Comparison of ENCODE assay signal across 12 cellular contexts in genomic region chr5:2206244-2207108, GRCh38.
"Had no signal": no experiment of that assay in that cellular context is flagged by ENCODE, and none has a peak within 500 bp of the region (broad histone marks: within the 10 kb centered on the region; RNA-seq: fewer than 3 reads in every experiment).

No MANE protein-coding gene starts in this region.

- H3K27ac Mint-ChIP-seq: activated naive CD4-positive, alpha-beta T cell treated with anti-CD3 and anti-CD28 coated beads for 36 hours; activated T-helper 2 cell treated with anti-CD3 and anti-CD28 coated beads, Interferon-gamma antibody, Interleukin-2, Interleukin-4, amounts not matched to agents 10 μg/mL and 5 μg/mL and 100 μg/mL, durations not matched to agents 14 hours and 24 hours and 36 hours; natural killer cell treated with Interleukin-12 subunit alpha and Interleukin-12 subunit beta and Interleukin-15 and Interleukin-18, amount 100 ng/mL, for 72 hours had no signal

- DNase-seq: activated CD4-positive, alpha-beta T cell treated with anti-CD3 and anti-CD28 coated beads for 4 hours; activated naive CD4-positive, alpha-beta T cell treated with anti-CD3 and anti-CD28 coated beads for 36 hours; left colon; mammary epithelial cell; stimulated activated CD4-positive, alpha-beta T cell treated with anti-CD3 and anti-CD28 coated beads, Interleukin-12 subunit alpha, Interleukin-12 subunit beta, amount 100 ng/mL, for 4 hours; stomach; T-helper 2 cell; testis had no signal

- H3K36me3 Mint-ChIP-seq: natural killer cell treated with Interleukin-12 subunit alpha and Interleukin-12 subunit beta and Interleukin-15 and Interleukin-18, amount 100 ng/mL, for 72 hours had no signal

- H3K4me3 Mint-ChIP-seq: activated naive CD4-positive, alpha-beta T cell treated with anti-CD3 and anti-CD28 coated beads for 36 hours; natural killer cell treated with Interleukin-12 subunit alpha and Interleukin-12 subunit beta and Interleukin-15 and Interleukin-18, amount 100 ng/mL, for 72 hours had no signal

- ATAC-seq: left colon; natural killer cell treated with Interleukin-12 subunit alpha and Interleukin-12 subunit beta and Interleukin-15 and Interleukin-18, amount 100 ng/mL, for 72 hours had no signal

- H3K9me3 Mint-ChIP-seq: activated naive CD4-positive, alpha-beta T cell treated with anti-CD3 and anti-CD28 coated beads for 36 hours; activated T-helper 2 cell treated with anti-CD3 and anti-CD28 coated beads, Interferon-gamma antibody, Interleukin-2, Interleukin-4, amounts not matched to agents 10 μg/mL and 5 μg/mL and 100 μg/mL, durations not matched to agents 14 hours and 24 hours and 36 hours; natural killer cell treated with Interleukin-12 subunit alpha and Interleukin-12 subunit beta and Interleukin-15 and Interleukin-18, amount 100 ng/mL, for 72 hours had no signal

- H3K9me3 ChIP-seq: ascending aorta, stomach, testis, upper lobe of left lung had no signal
